26 cellular contexts compared by ENCODE assay signal in the genomic region with DNA sequence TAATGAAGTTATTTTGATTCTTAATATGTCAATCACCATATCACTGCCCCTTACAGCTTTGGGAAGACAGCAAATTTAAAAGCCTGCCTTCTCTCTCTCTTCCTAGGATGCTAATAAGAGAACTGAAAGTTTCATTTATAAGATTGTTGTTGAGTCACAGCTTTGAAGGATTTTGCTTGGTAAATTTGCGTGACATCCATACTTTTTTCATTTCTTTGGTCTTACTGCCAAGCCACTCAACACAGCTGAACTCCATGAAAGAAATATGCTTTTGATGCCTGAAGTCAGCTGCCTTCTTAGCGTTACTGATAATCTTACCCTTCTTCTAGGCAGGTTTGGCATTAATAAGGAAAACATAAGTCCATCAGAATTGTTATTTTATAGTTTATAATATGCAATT.
"Had no signal": no experiment of that assay in that cellular context is flagged by ENCODE, and none has a peak within 500 bp of the region (broad histone marks: within the 10 kb centered on the region; RNA-seq: fewer than 3 reads in every experiment).

No MANE protein-coding gene starts in this region.

- H3K27me3 ChIP-seq: adrenal gland, ascending aorta, brain microvascular endothelial cell, dorsolateral prefrontal cortex, foreskin keratinocyte, left lung, spleen, testis, transverse colon had no signal

- H3K4me3 ChIP-seq: adrenal gland, ascending aorta, coronary artery, dorsolateral prefrontal cortex, left lung, lower lobe of right lung, spleen, testis, transverse colon had no signal

- H3K27ac ChIP-seq: ascending aorta, brain microvascular endothelial cell, coronary artery, dorsolateral prefrontal cortex, foreskin keratinocyte, left lung, lower lobe of right lung, spleen, testis, transverse colon had no signal

- H3K4me1 ChIP-seq: foreskin keratinocyte, left lung, spleen had no signal

- DNase-seq: activated CD4-positive, alpha-beta T cell treated with anti-CD3 and anti-CD28 coated beads for 4 hours; activated CD4-positive, alpha-beta T cell treated with anti-CD3 and anti-CD28 coated beads, Interleukin-2, amount 50 U/mL, for 4 hours; activated CD4-positive, CD25-positive, alpha-beta regulatory T cell; activated CD8-positive, alpha-beta memory T cell treated with anti-CD3 and anti-CD28 coated beads for 24 hours; activated effector memory CD4-positive, alpha-beta T cell treated with Interleukin-2 at 50 U/mL for 16 hours; activated naive CD4-positive, alpha-beta T cell treated with anti-CD3 and anti-CD28 coated beads for 36 hours; activated naive CD8-positive, alpha-beta T cell treated with anti-CD3 and anti-CD28 coated beads for 36 hours; adrenal gland; brain microvascular endothelial cell; dorsolateral prefrontal cortex; effector memory CD4-positive, alpha-beta T cell; erythroblast; foreskin keratinocyte; left lung; lower lobe of right lung; mesenchymal stem cell; posterior cingulate gyrus; right cardiac atrium; spleen; stimulated activated CD4-positive, alpha-beta T cell treated with anti-CD3 and anti-CD28 coated beads, Interleukin-2, amount 100 ng/mL, for 48 hours; stimulated activated naive CD8-positive, alpha-beta T cell treated with anti-CD3 and anti-CD28 coated beads, Interleukin-15, Interleukin-2, amounts not matched to agents 100 U/mL and 50 U/mL, for 24 hours; testis; transverse colon had no signal

- H3K36me3 ChIP-seq: adrenal gland, ascending aorta, brain microvascular endothelial cell, left lung, lower lobe of right lung, spleen, transverse colon had no signal

- H3K9me3 ChIP-seq: adrenal gland, ascending aorta, left lung, lower lobe of right lung, spleen, testis, transverse colon had no signal

- ATAC-seq: foreskin keratinocyte; left lung; lower lobe of right lung; natural killer cell treated with Interleukin-12 subunit alpha and Interleukin-12 subunit beta and Interleukin-15 and Interleukin-18, amount 100 ng/mL, for 72 hours; right cardiac atrium; stimulated activated naive CD8-positive, alpha-beta T cell treated with anti-CD3 and anti-CD28 coated beads, Interleukin-15, Interleukin-2, amounts not matched to agents 100 U/mL and 50 U/mL, for 24 hours had no signal
